ENCODE assay signal across 1 cellular context in the genomic region with DNA sequence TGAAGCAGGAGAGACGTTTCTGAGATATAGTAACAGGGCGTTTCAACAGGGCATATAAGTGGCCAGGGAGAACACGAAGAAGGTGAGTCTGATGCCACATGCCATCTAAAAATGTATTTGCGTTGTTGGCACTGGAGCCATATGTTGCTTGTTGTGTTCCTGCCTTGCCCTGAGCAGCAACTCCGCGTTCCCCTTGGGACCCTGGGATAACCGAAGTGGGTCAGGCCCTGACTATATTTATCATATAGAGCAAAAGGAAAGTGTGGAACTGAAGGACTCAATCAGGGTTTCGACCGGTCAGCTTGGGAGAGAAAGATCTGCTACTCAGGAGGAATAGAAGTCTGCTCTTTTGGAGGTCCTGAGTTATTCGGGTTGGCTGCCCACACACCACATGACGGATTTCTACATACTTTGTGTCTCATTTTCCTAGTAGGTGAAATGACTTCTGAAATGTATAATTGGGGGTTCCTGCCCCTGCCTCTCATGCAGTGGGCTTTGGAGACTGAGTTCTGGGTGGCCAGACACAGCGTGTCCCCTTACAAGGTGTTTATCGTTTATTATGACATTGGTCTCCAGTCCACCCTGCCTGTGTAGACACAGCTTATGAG.
TF ChIP-seq lines count a peak whose summit lies in the region.

No MANE protein-coding gene starts in this region.

TF ChIP-seq in IMR-90, 13 proteins besides CTCF, POLR2A, EP300 and RAD21 (continued from another document):
- TF ChIP-seq, protein P1, sequence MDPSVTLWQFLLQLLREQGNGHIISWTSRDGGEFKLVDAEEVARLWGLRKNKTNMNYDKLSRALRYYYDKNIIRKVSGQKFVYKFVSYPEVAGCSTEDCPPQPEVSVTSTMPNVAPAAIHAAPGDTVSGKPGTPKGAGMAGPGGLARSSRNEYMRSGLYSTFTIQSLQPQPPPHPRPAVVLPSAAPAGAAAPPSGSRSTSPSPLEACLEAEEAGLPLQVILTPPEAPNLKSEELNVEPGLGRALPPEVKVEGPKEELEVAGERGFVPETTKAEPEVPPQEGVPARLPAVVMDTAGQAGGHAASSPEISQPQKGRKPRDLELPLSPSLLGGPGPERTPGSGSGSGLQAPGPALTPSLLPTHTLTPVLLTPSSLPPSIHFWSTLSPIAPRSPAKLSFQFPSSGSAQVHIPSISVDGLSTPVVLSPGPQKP (IDR thresholded peaks at IDR 0.05; ENCODE audit: borderline replicate concordance, low read depth, low read length) = no peak
- TF ChIP-seq CHD1 (IDR thresholded peaks at IDR 0.05; ENCODE audit: low read depth, low read length) (no peak), CEBPB (IDR thresholded peaks at IDR 0.05; ENCODE audit: low read depth, low read length) (no peak), MXI1 (IDR thresholded peaks at IDR 0.05; ENCODE audit: borderline replicate concordance, low read depth, low read length) (no peak)
